ENCODE assay signal across 32 cellular contexts in the genomic region with DNA sequence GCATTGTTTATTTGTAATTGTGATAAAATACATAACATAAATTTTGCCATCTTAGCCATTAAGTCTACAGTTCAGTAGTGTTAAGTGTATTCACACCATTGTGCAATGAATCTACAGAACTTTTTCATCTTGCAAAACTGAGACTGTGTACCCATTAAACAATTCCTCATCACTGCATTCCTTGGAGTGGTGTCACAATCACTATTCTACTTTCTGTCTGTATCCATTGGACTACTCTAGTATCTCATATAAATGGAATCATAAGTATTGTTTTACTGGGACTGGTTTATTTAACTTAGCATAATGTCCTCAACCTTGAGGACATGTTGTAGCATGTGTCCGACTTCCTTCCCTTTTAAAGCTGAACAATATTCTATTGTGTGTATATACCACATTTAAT. TPM values are rescaled to one million over a fixed set of nuclear protein-coding genes. Genes with fewer than 3 reads are reported as not detected.
DNase-seq lines count a peak whose midpoint lies in the region; TF ChIP-seq lines count a peak whose summit lies in the region.
"Had no signal": no experiment of that assay in that cellular context is flagged by ENCODE, and none has a peak within 500 bp of the region (broad histone marks: within the 10 kb centered on the region; RNA-seq: fewer than 3 reads in every experiment).

No MANE protein-coding gene starts in this region.

- no peaks in the 10 kb centered on the region for H3K27me3 Mint-ChIP-seq in HFFc6 (ENCODE audit: insufficient read depth)
- peaks cover 2% of the 10 kb centered on the region for H3K27me3 Mint-ChIP-seq in activated T-helper 2 cell treated with anti-CD3 and anti-CD28 coated beads, Interferon-gamma antibody, Interleukin-2, Interleukin-4, amounts not matched to agents 10 μg/mL and 5 μg/mL and 100 μg/mL, durations not matched to agents 14 hours and 24 hours and 36 hours (ENCODE audit: low read depth)
- H3K27me3 Mint-ChIP-seq: activated naive CD4-positive, alpha-beta T cell treated with anti-CD3 and anti-CD28 coated beads, Interleukin-2, amount 10 ng/mL, durations not matched to agents 7 days and 5 days; memory B cell had no signal

- H3K36me3 Mint-ChIP-seq in HFFc6 (ENCODE audit: low read depth): no peaks in the 10 kb centered on the region
- H3K36me3 Mint-ChIP-seq in activated T-helper 2 cell treated with anti-CD3 and anti-CD28 coated beads, Interferon-gamma antibody, Interleukin-2, Interleukin-4, amounts not matched to agents 10 μg/mL and 5 μg/mL and 100 μg/mL, durations not matched to agents 14 hours and 24 hours and 36 hours (ENCODE audit: low read depth): no peaks in the 10 kb centered on the region
- H3K36me3 Mint-ChIP-seq: activated CD8-positive, alpha-beta memory T cell treated with anti-CD3 and anti-CD28 coated beads, Interleukin-2, amount 10 ng/mL, durations not matched to agents 7 days and 5 days; activated naive CD4-positive, alpha-beta T cell treated with anti-CD3 and anti-CD28 coated beads, Interleukin-2, amount 10 ng/mL, durations not matched to agents 7 days and 5 days; memory B cell had no signal

- no peak for TF ChIP-seq CTCF in AG10803 (conservative IDR thresholded peaks at IDR 0.05; ENCODE audit: low read length)
- TF ChIP-seq CTCF in HFFc6 (IDR thresholded peaks at IDR 0.05): no peak
- no peak for TF ChIP-seq CTCF in choroid plexus epithelial cell (conservative IDR thresholded peaks at IDR 0.05; ENCODE audit: low read depth, low read length)
- no peak for TF ChIP-seq CTCF in foreskin fibroblast (IDR thresholded peaks at IDR 0.05; ENCODE audit: low read depth, low read length)

- H3K4me3 Mint-ChIP-seq in HFFc6: no peak overlapping the region
- no peak overlapping the region for H3K4me3 Mint-ChIP-seq in activated T-helper 2 cell treated with anti-CD3 and anti-CD28 coated beads, Interferon-gamma antibody, Interleukin-2, Interleukin-4, amounts not matched to agents 10 μg/mL and 5 μg/mL and 100 μg/mL, durations not matched to agents 14 hours and 24 hours and 36 hours (ENCODE audit: low read depth)
- H3K4me3 Mint-ChIP-seq: activated CD8-positive, alpha-beta memory T cell treated with anti-CD3 and anti-CD28 coated beads, Interleukin-2, amount 10 ng/mL, durations not matched to agents 7 days and 5 days; activated naive CD4-positive, alpha-beta T cell treated with anti-CD3 and anti-CD28 coated beads, Interleukin-2, amount 10 ng/mL, durations not matched to agents 7 days and 5 days; CD4-positive, alpha-beta T cell; memory B cell; neural crest cell; stimulated activated naive CD8-positive, alpha-beta T cell treated with anti-CD3 and anti-CD28 coated beads, Interleukin-15, Interleukin-2, amounts not matched to agents 100 ng/mL and 50 ng/mL, for 24 hours; T-helper 17 cell had no signal

- intact Hi-C loops in activated T-helper 2 cell treated with anti-CD3 and anti-CD28 coated beads, Interferon-gamma antibody, Interleukin-2, Interleukin-4, amounts not matched to agents 10 μg/mL and 5 μg/mL and 100 μg/mL, durations not matched to agents 14 hours and 24 hours and 36 hours (cut with micrococcal nuclease): no loop called here

- H3K4me3 ChIP-seq in AG10803 (ENCODE audit: low read length): no peak overlapping the region
- H3K4me3 ChIP-seq in choroid plexus epithelial cell (ENCODE audit: low read depth, low read length): no peak overlapping the region
- H3K4me3 ChIP-seq in foreskin fibroblast (ENCODE audit: low read depth in 1 of 2, low read length in 2 of 2): no peak overlapping the region
- H3K4me3 ChIP-seq: pancreas, thoracic aorta, uterus had no signal

- DNase-seq in AG10803 (ENCODE audit: low read depth) (peak; percentile 75), HFFc6 (peak; percentile 18), choroid plexus epithelial cell (ENCODE audit: low read depth) (peak; percentile 60), foreskin fibroblast (peak; percentile 64 to 76), G401 (ENCODE audit: low spot score) (no peak), SW 1271 (lab: John Stamatoyannopoulos, UW) (no peak)
- DNase-seq in activated T-helper 2 cell treated with anti-CD3 and anti-CD28 coated beads, Interferon-gamma antibody, Interleukin-2, Interleukin-4, amounts not matched to agents 10 μg/mL and 5 μg/mL and 100 μg/mL, durations not matched to agents 14 hours and 24 hours and 36 hours (ENCODE audit: low spot score): no peak
- DNase-seq in stimulated activated CD8-positive, alpha-beta memory T cell treated with anti-CD3 and anti-CD28 coated beads, Interleukin-4, amount 100 ng/mL, for 48 hours: no peak
- DNase-seq: activated CD4-positive, alpha-beta T cell treated with anti-CD3 and anti-CD28 coated beads, Interleukin-2, amount 50 U/mL, for 4 hours; activated CD8-positive, alpha-beta memory T cell treated with anti-CD3 and anti-CD28 coated beads, Interleukin-2, amount 10 ng/mL, durations not matched to agents 7 days and 5 days; activated naive CD4-positive, alpha-beta T cell treated with anti-CD3 and anti-CD28 coated beads, Interleukin-2, amount 10 ng/mL, durations not matched to agents 7 days and 5 days; amniotic stem cell; brain microvascular endothelial cell; CD4-positive, alpha-beta T cell; hypothalamus; left colon; MV-4-11; NCI-H1436 treated with DMSO at 0.1 percent for 48 hours; NCI-H2081 treated with DMSO at 0.1 percent for 48 hours; NCI-H2227 treated with DMSO at 0.1 percent for 48 hours; NCI-H526 treated with DMSO at 0.1 percent for 48 hours; pancreas; PC-3; retina; Right ventricle myocardium superior; stimulated activated CD4-positive, alpha-beta T cell treated with anti-CD3 and anti-CD28 coated beads, Interleukin-1b, Interleukin-23, amount 100 ng/mL, for 48 hours; T-helper 17 cell; uterus had no signal

- no peaks in the 10 kb centered on the region for H3K9me3 Mint-ChIP-seq in HFFc6
- peaks cover 10% of the 10 kb centered on the region for H3K9me3 Mint-ChIP-seq in activated T-helper 2 cell treated with anti-CD3 and anti-CD28 coated beads, Interferon-gamma antibody, Interleukin-2, Interleukin-4, amounts not matched to agents 10 μg/mL and 5 μg/mL and 100 μg/mL, durations not matched to agents 14 hours and 24 hours and 36 hours
- H3K9me3 Mint-ChIP-seq: activated naive CD4-positive, alpha-beta T cell treated with anti-CD3 and anti-CD28 coated beads, Interleukin-2, amount 10 ng/mL, durations not matched to agents 7 days and 5 days; CD4-positive, alpha-beta T cell had no signal

- in situ Hi-C loops in G401 (cut with HindIII; ENCODE audit: low sequenced_read_pairs): no loop called here

- H3K4me1 Mint-ChIP-seq in HFFc6 (ENCODE audit: low read depth): no peaks in the 10 kb centered on the region
- H3K4me1 Mint-ChIP-seq in activated T-helper 2 cell treated with anti-CD3 and anti-CD28 coated beads, Interferon-gamma antibody, Interleukin-2, Interleukin-4, amounts not matched to agents 10 μg/mL and 5 μg/mL and 100 μg/mL, durations not matched to agents 14 hours and 24 hours and 36 hours (ENCODE audit: low read depth): peaks cover 2% of the 10 kb centered on the region
- H3K4me1 Mint-ChIP-seq: activated CD8-positive, alpha-beta memory T cell treated with anti-CD3 and anti-CD28 coated beads, Interleukin-2, amount 10 ng/mL, durations not matched to agents 7 days and 5 days; activated naive CD4-positive, alpha-beta T cell treated with anti-CD3 and anti-CD28 coated beads, Interleukin-2, amount 10 ng/mL, durations not matched to agents 7 days and 5 days; memory B cell; neural crest cell; T-helper 17 cell had no signal

- no peak overlapping the region for H3K27ac Mint-ChIP-seq in HFFc6
- H3K27ac Mint-ChIP-seq in activated T-helper 2 cell treated with anti-CD3 and anti-CD28 coated beads, Interferon-gamma antibody, Interleukin-2, Interleukin-4, amounts not matched to agents 10 μg/mL and 5 μg/mL and 100 μg/mL, durations not matched to agents 14 hours and 24 hours and 36 hours: no peak overlapping the region
- H3K27ac Mint-ChIP-seq: activated CD8-positive, alpha-beta memory T cell treated with anti-CD3 and anti-CD28 coated beads, Interleukin-2, amount 10 ng/mL, durations not matched to agents 7 days and 5 days; activated naive CD4-positive, alpha-beta T cell treated with anti-CD3 and anti-CD28 coated beads, Interleukin-2, amount 10 ng/mL, durations not matched to agents 7 days and 5 days; CD4-positive, alpha-beta T cell; memory B cell; stimulated activated naive CD8-positive, alpha-beta T cell treated with anti-CD3 and anti-CD28 coated beads, Interleukin-15, Interleukin-2, amounts not matched to agents 100 ng/mL and 50 ng/mL, for 24 hours; T-helper 17 cell had no signal

RNA-seq across cellular contexts. Expression of gene UFM1, which starts 36.8 kb away (rescaled TPM):
- 10 to 100 TPM; 62.9 to 75.2 (median 69.0) TPM for total RNA-seq in HFFc6 (2021; fragmentation: NEBNext Ultra II Directional; extraction: Animal tissue kit (Norgen Biotek cat#: 25700))
- 28.9 and 42.9 TPM in 2 replicates for total RNA-seq in G401 (2014; rRNA removed; shearing (Covaris generic))
- total RNA-seq in activated T-helper 2 cell treated with anti-CD3 and anti-CD28 coated beads, Interferon-gamma antibody, Interleukin-2, Interleukin-4, amounts not matched to agents 10 μg/mL and 5 μg/mL and 100 μg/mL, durations not matched to agents 14 hours and 24 hours and 36 hours: 68.2 and 73.4 TPM in 2 replicates

Comparison
In these comparisons a context has a peak if more than half of its experiments do, and no peak if none do; other contexts are left out.
1. DNase-seq: peak in AG10803 (single experiment), HFFc6 (single experiment), choroid plexus epithelial cell (single experiment) and foreskin fibroblast (2 of 2); none in G401 (single experiment), activated T-helper 2 cell treated with anti-CD3 and anti-CD28 coated beads, Interferon-gamma antibody, Interleukin-2, Interleukin-4, amounts not matched to agents 10 μg/mL and 5 μg/mL and 100 μg/mL, durations not matched to agents 14 hours and 24 hours and 36 hours (single experiment), SW 1271 (0 of 2) and stimulated activated CD8-positive, alpha-beta memory T cell treated with anti-CD3 and anti-CD28 coated beads, Interleukin-4, amount 100 ng/mL, for 48 hours (single experiment).